8 cellular contexts compared by ENCODE assay signal in the genomic region with DNA sequence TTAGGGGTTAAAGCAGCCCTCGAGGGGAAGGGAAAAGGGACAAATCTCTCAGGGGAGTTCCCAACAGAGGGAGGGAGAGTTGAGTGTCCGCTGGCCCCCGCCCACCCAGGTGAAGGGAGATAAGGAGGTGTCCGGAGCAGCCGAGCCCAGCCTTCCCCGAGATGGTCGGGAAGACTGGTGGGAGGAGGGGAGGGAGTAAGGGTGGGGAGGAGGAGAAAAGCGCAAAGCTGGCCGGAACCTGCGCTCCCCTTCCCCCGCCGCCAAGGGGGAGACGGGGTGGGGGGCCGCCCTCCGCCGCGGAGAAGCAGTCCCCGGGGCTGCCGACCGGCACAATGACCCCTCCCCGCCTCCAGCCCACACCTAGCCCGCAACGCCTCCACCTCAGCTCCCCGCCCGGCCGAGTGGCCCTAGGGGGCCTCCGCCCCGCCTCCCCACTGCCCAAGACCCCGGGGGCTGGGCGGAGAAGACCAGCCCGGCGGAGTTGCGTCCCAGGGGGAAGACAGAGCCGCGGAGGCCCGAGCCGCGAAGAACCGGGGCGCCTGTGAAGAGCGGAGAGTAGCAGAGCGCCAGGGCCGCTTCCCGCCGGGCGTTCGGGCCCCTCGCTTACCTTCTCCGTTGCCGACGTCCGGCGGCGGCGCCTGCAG. TPM values are rescaled to one million over a fixed set of nuclear protein-coding genes. Genes with fewer than 3 reads are reported as not detected.
A peak's percentile ranks its signal among the peaks of the same experiment; 100 is the strongest.
DNase-seq lines count a peak whose midpoint lies in the region; TF ChIP-seq lines count a peak whose summit lies in the region.

No MANE protein-coding gene starts in this region.

- H3K4me3 ChIP-seq in GM23248, result peak overlapping the region; percentile 98
- peak overlapping the region; percentile 99 for H3K4me3 ChIP-seq in lower leg skin (ENCODE audit: low read depth, poor library complexity, severe bottlenecking)

- no peak for TF ChIP-seq POLR2A in lower leg skin (IDR thresholded peaks at IDR 0.05)

- 0% methylated on average over 25 to 40 of the region's 55 CpGs for WGBS in GM23248 (ENCODE audit: low coverage in 1 of 2, low lambda C conversion rate in 2 of 2, missing lambda C conversion rate in 2 of 2), 2 experiments
- WGBS in lower leg skin, 2 donors, result 1% methylated on average over 22 to 27 of the region's 55 CpGs

- in situ Hi-C loops in GM23248 (cut with MboI), result no loop called here

- no peak for TF ChIP-seq CTCF in lower leg skin (IDR thresholded peaks at IDR 0.05)

- H3K4me1 ChIP-seq in GM23248 (ENCODE audit: insufficient read depth), result peaks cover 22% of the 10 kb centered on the region

- peaks cover 16% of the 10 kb centered on the region for H4K20me1 ChIP-seq in GM23248 (ENCODE audit: insufficient read depth)

- H3K27me3 ChIP-seq in GM23248 (replicated peaks; ENCODE audit: insufficient read depth), result no peaks in the 10 kb centered on the region

- H3K9me3 ChIP-seq in GM23248 (ENCODE audit: low read depth), result no peaks in the 10 kb centered on the region

- H3K27ac Mint-ChIP-seq in dendritic cell treated with granulocyte-macrophage colony-stimulating factor and Interleukin-4, amounts not matched to agents 40 ng/mL and 50 ng/mL, for 4 days, result peak overlapping the region; percentile 83

- peaks cover 25% of the 10 kb centered on the region for H3K36me3 Mint-ChIP-seq in dendritic cell treated with granulocyte-macrophage colony-stimulating factor and Interleukin-4, amounts not matched to agents 40 ng/mL and 50 ng/mL, for 4 days (ENCODE audit: low read depth)

- peak overlapping the region; percentile 99 for H3K4me3 Mint-ChIP-seq in dendritic cell treated with granulocyte-macrophage colony-stimulating factor and Interleukin-4, amounts not matched to agents 40 ng/mL and 50 ng/mL, for 4 days

- intact Hi-C loops in dendritic cell treated with granulocyte-macrophage colony-stimulating factor and Interleukin-4, amounts not matched to agents 40 ng/mL and 50 ng/mL, for 4 days (cut with micrococcal nuclease), result loop anchor here (2.0 kb wide), 1 partner anchor 175 kb away; a partner anchor contains a TSS
- intact Hi-C loops in lower leg skin (cut with DNase I; ENCODE audit: low total_unique reads), result no loop called here

- peaks cover 26% of the 10 kb centered on the region for H3F3A ChIP-seq in GM23248 (ENCODE audit: insufficient read depth)

- H3K4me2 ChIP-seq in GM23248 (ENCODE audit: unreplicated experiment), result peak overlapping the region; percentile 92

- H3K36me3 ChIP-seq in GM23248 (ENCODE audit: low read depth), result no peaks in the 10 kb centered on the region

- peak overlapping the region; percentile 55 for H3K27ac ChIP-seq in GM23248

- peak overlapping the region; percentile 84 for H2AFZ ChIP-seq in GM23248

- H3K27me3 Mint-ChIP-seq in dendritic cell treated with granulocyte-macrophage colony-stimulating factor and Interleukin-4, amounts not matched to agents 40 ng/mL and 50 ng/mL, for 4 days, result no peaks in the 10 kb centered on the region

- no peaks in the 10 kb centered on the region for H3K9me2 ChIP-seq in GM23248 (ENCODE audit: insufficient read depth)

- H3K79me2 ChIP-seq in GM23248 (ENCODE audit: insufficient read depth), result peaks cover 83% of the 10 kb centered on the region

- peaks cover 25% of the 10 kb centered on the region for H3K4me1 Mint-ChIP-seq in dendritic cell treated with granulocyte-macrophage colony-stimulating factor and Interleukin-4, amounts not matched to agents 40 ng/mL and 50 ng/mL, for 4 days (ENCODE audit: low read depth)

- peaks cover 3% of the 10 kb centered on the region for H3K9me3 Mint-ChIP-seq in dendritic cell treated with granulocyte-macrophage colony-stimulating factor and Interleukin-4, amounts not matched to agents 40 ng/mL and 50 ng/mL, for 4 days

- H3K9ac ChIP-seq in GM23248, result peak overlapping the region; percentile 86

- DNase-seq in GM03348 (ENCODE audit: low spot score), result peak; percentile 60
- DNase-seq in GM23248, result peak; percentile 65
- peak; percentile 15 for DNase-seq in LHCN-M2 (ENCODE audit: low read depth)
- DNase-seq in activated CD4-positive, CD25-positive, alpha-beta regulatory T cell treated with anti-CD3 and anti-CD28 coated beads, Interleukin-2, amount 50 U/mL, for 16 hours (ENCODE audit: low read depth, low spot score), result peak; percentile 3
- peak; percentile 42 to 88 for DNase-seq in lower leg skin (ENCODE audit: low spot score in 2 of 2)
- peak; percentile 4 to 38 (median 8) for DNase-seq in stimulated activated CD4-positive, alpha-beta T cell treated with anti-CD3 and anti-CD28 coated beads, TNF-alpha, amount 100 ng/mL, for 48 hours (ENCODE audit: low read depth in 3 of 3)
- DNase-seq in NCI-H187 treated with DMSO at 0.1 percent for 48 hours (lab: John Stamatoyannopoulos, UW), result no peak

RNA-seq across cellular contexts. Expression of a gene that starts 0.5 kb away (rescaled TPM):
- total RNA-seq in GM23248 (2014; rRNA removed; shearing (Covaris generic)), result 39.0 and 41.9 TPM in 2 replicates
- polyA plus RNA-seq in GM23248 (2016; fragmentation: Nextera tagmentation; extraction: Ambion mirVana), result 40.6 and 48.2 TPM in 2 replicates
- total RNA-seq in LHCN-M2 (2014; rRNA removed) (19.5 and 48.9 TPM in 2 replicates), lower leg skin (10 to 100 TPM; 32.2 to 51.5 (median 46.9) TPM)
- 13.7 TPM for polyA plus RNA-seq in LHCN-M2 (2012)

RNA-seq across cellular contexts. Expression of a gene that starts 0.9 kb away (rescaled TPM):
- 7.3 and 8.5 TPM in 2 replicates for total RNA-seq in GM23248 (2014; rRNA removed; shearing (Covaris generic))
- 55.2 and 56.3 TPM in 2 replicates for polyA plus RNA-seq in GM23248 (2016; fragmentation: Nextera tagmentation; extraction: Ambion mirVana)
- total RNA-seq in LHCN-M2 (2014; rRNA removed) (22.0 and 29.7 TPM in 2 replicates), lower leg skin (10 to 100 TPM; 23.3 to 67.7 (median 26.5) TPM)
- polyA plus RNA-seq in LHCN-M2 (2012), result 135 TPM
